ENCODE assay signal across 19 cellular contexts in the genomic region with DNA sequence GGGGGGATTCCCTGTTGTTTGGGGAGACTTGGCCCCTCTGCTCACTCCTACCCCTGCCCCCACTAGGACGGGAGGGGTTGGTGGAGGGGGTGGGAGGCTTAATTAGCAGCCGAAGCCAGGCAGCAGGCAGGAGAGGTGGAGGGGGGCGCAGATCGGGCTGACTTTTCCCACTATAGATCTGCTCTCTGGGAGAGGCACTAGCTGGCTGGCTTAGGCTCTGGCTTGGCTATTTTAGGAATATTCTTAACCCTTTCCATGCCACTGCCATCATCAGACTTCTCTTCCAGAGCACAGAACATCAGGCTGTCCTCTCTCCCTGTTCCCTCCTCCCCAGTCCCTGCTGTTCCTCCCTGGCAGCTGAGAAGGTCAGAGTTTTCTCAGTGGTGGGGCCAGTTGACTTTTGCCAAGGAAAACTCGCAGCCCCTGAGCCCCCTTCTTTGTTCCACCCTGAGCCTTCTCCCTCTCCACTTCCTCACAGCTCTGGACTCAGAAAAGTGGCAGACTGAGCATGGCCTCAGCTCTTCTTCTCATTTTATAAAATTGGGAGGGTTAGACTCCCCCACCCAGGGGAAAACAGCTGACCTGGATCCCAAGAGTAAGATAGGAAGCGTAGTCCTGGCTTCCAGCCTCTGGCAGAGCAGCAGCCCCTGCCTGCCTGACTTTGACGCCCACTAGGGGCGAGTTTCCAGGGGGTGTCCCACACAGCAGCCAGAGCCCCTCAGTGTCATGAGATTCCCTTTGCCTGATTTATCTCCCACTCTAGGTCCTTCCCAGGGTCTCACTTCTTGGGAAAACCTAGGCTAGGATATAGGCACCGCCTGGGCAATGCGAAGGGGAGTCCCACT. TPM values are rescaled to one million over a fixed set of nuclear protein-coding genes. Genes with fewer than 3 reads are reported as not detected.
DNase-seq lines count a peak whose midpoint lies in the region; ATAC-seq and TF ChIP-seq lines count a peak whose summit lies in the region.
"Had no signal": no experiment of that assay in that cellular context is flagged by ENCODE, and none has a peak within 500 bp of the region (broad histone marks: within the 10 kb centered on the region; RNA-seq: fewer than 3 reads in every experiment).

No MANE protein-coding gene starts in this region.

- TF ChIP-seq CTCF in HEK293 (tag by site-specific recombination; IDR thresholded peaks at IDR 0.05) (no peak), prostate gland (IDR thresholded peaks at IDR 0.05) (no peak), tibial artery (IDR thresholded peaks at IDR 0.05) (no peak)

- H3K27ac ChIP-seq in HEK293 (ENCODE audit: extremely low read depth, low read depth, low read length) (no peak overlapping the region), angular gyrus (ENCODE audit: low read depth, low read length) (peak overlapping the region; percentile 13), right cardiac atrium (ENCODE audit: low read length) (peak overlapping the region; percentile 43), prostate gland (peak overlapping the region; percentile 36 to 53), tibial artery (no peak overlapping the region)
- H3K27ac ChIP-seq: PC-9, tibial nerve had no signal

- peak in 1 of 2 donors; percentile 9 for ATAC-seq in right cardiac atrium
- ATAC-seq in GM18873 (IDR thresholded peaks at IDR 0.05; ENCODE audit: low FRiP score, unreplicated experiment), result no peak
- ATAC-seq in HG03280 (IDR thresholded peaks at IDR 0.05; ENCODE audit: unreplicated experiment), result no peak
- ATAC-seq: activated naive CD4-positive, alpha-beta T cell treated with anti-CD3 and anti-CD28 coated beads, Interleukin-2, amount 50 U/mL, for 72 hours; stimulated activated memory B cell treated with anti-CD40 and anti-IgM and Interleukin-4, amounts not matched to agents 10 μg/mL and 1 μg/mL and 100 μg/mL, for 72 hours had no signal

- 25% methylated on average over 10 of the region's 10 CpGs for WGBS in right cardiac atrium
- WGBS in prostate gland, result 56% methylated on average over 10 of the region's 10 CpGs

- CTCF ChIA-PET in HEK293 (lab: Yijun Ruan, JAX), result interaction anchor here (0.6 to 5.6 kb wide), 6 partner anchors 8 to 294 kb away, joined by 3 to 26 read pairs (median 4); no protein-coding TSS in a partner anchor

- no peaks in the 10 kb centered on the region for H3K27me3 ChIP-seq in right cardiac atrium (ENCODE audit: control insufficient read depth, insufficient read depth)
- H3K27me3 ChIP-seq in prostate gland (replicated peaks; ENCODE audit: insufficient read depth), result no peaks in the 10 kb centered on the region
- H3K27me3 ChIP-seq in tibial artery, result peaks cover 0 to 49% of the 10 kb centered on the region in 2 donors

- DNase-seq in right cardiac atrium (peak in 1 of 3 donors; percentile 61), prostate gland (ENCODE audit: low spot score) (no peak), NCI-H187 (lab: John Stamatoyannopoulos, UW) (no peak), tibial artery (no peak)
- DNase-seq: activated CD4-positive, alpha-beta memory T cell treated with anti-CD3 and anti-CD28 coated beads, Interleukin-2, amount 10 ng/mL, durations not matched to agents 7 days and 5 days; activated CD4-positive, CD25-positive, alpha-beta regulatory T cell; Kasumi-1; kidney; NCI-H1105; NCI-H748 treated with DMSO at 0.1 percent for 48 hours; PC-9; T-helper 9 cell had no signal

- intact Hi-C loops in right cardiac atrium (cut with DNase I) (no loop called here), prostate gland (cut with DNase I) (no loop called here), tibial artery (cut with DNase I; ENCODE audit: low total_unique reads) (no loop called here)

- POLR2A ChIA-PET in HEK293 (lab: Yijun Ruan, JAX), result interaction anchor here (0.6 to 1.2 kb wide), 2 partner anchors 9 to 108 kb away, joined by 3 read pairs; no protein-coding TSS in a partner anchor

- peaks cover 5% of the 10 kb centered on the region; the same call in 1 of the 2 replicates for H3K4me1 ChIP-seq in HEK293 (ENCODE audit: control insufficient read depth, insufficient read depth, low read length)
- H3K4me1 ChIP-seq in right cardiac atrium (ENCODE audit: control insufficient read depth, insufficient read depth, low read length), result no peaks in the 10 kb centered on the region
- H3K4me1 ChIP-seq in prostate gland (replicated peaks), result no peaks in the 10 kb centered on the region
- H3K4me1 ChIP-seq in tibial artery, result no peaks in the 10 kb centered on the region
- H3K4me1 ChIP-seq: tibial nerve had no signal

- H3K9me3 ChIP-seq in HEK293 (ENCODE audit: control insufficient read depth, insufficient read depth, low read depth, low read length), result no peaks in the 10 kb centered on the region
- H3K9me3 ChIP-seq in right cardiac atrium (ENCODE audit: control insufficient read depth, low read length), result no peaks in the 10 kb centered on the region
- H3K9me3 ChIP-seq in prostate gland, result no peaks in the 10 kb centered on the region
- H3K9me3 ChIP-seq in tibial artery, result no peaks in the 10 kb centered on the region
- H3K9me3 ChIP-seq: tibial nerve had no signal

- H3K36me3 ChIP-seq in HEK293 (ENCODE audit: control insufficient read depth in 2 of 2, insufficient read depth in 1 of 2, low read length in 2 of 2) (no peaks in the 10 kb centered on the region), prostate gland (no peaks in the 10 kb centered on the region), tibial artery (no peaks in the 10 kb centered on the region)
- H3K36me3 ChIP-seq: tibial nerve had no signal

- H3K4me3 ChIP-seq in HEK293 (ENCODE audit: low read depth, low read length), result no peak overlapping the region
- H3K4me3 ChIP-seq in right cardiac atrium (ENCODE audit: low read length), result no peak overlapping the region
- no peak overlapping the region for H3K4me3 ChIP-seq in prostate gland
- no peak overlapping the region for H3K4me3 ChIP-seq in tibial artery
- H3K4me3 ChIP-seq: PC-9, tibial nerve had no signal

- no peak for TF ChIP-seq POLR2A in prostate gland (IDR thresholded peaks at IDR 0.05)

TF ChIP-seq in HEK293, 187 proteins besides CTCF, POLR2A, EP300 and RAD21:
- no peak for TF ChIP-seq FEZF1 (tag by site-specific recombination; IDR thresholded peaks at IDR 0.05)
- no peak for TF ChIP-seq ZNF155 (tag by site-specific recombination; IDR thresholded peaks at IDR 0.05)
- TF ChIP-seq ZNF341 (tag by site-specific recombination; IDR thresholded peaks at IDR 0.05; ENCODE audit: low read depth), result peak; percentile 52
- no peak for TF ChIP-seq ZNF24 (tag by site-specific recombination; IDR thresholded peaks at IDR 0.05)
- TF ChIP-seq, protein P1, sequence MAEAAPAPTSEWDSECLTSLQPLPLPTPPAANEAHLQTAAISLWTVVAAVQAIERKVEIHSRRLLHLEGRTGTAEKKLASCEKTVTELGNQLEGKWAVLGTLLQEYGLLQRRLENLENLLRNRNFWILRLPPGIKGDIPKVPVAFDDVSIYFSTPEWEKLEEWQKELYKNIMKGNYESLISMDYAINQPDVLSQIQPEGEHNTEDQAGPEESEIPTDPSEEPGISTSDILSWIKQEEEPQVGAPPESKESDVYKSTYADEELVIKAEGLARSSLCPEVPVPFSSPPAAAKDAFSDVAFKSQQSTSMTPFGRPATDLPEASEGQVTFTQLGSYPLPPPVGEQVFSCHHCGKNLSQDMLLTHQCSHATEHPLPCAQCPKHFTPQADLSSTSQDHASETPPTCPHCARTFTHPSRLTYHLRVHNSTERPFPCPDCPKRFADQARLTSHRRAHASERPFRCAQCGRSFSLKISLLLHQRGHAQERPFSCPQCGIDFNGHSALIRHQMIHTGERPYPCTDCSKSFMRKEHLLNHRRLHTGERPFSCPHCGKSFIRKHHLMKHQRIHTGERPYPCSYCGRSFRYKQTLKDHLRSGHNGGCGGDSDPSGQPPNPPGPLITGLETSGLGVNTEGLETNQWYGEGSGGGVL (tag by site-specific recombination; IDR thresholded peaks at IDR 0.05), result peak; percentile 47; the same call in 1 of the 2 replicates

RNA-seq across cellular contexts. Expression of gene C1QL1, which starts 9.9 kb away (rescaled TPM):
- total RNA-seq in right cardiac atrium (1 to 10 TPM in 3 of 4 donors, under 1 TPM in 1; 0.81 to 1.7 (median 1.6) TPM), prostate gland (1 to 10 TPM in 1 of 2 donors, under 1 TPM in 1; 0.87 to 1.1 TPM)
- polyA plus RNA-seq in right cardiac atrium, result 2.0 TPM

RNA-seq across cellular contexts. Expression of gene KIF18B, which starts 30.4 kb away (rescaled TPM):
- total RNA-seq in right cardiac atrium (1 to 10 TPM in 3 of 4 donors, under 1 TPM in 1; 0.08 to 1.4 (median 1.1) TPM), prostate gland (1 to 10 TPM; 1.8 to 2.5 TPM)
- 0.25 TPM for polyA plus RNA-seq in right cardiac atrium

Comparison
In these comparisons a context has a peak if more than half of its experiments do, and no peak if none do; other contexts are left out.
1. H3K27ac ChIP-seq: peak in angular gyrus (single experiment), right cardiac atrium (single experiment) and prostate gland (2 of 2); none in HEK293 (single experiment) and tibial artery (0 of 2).